ENCODE assay signal across 26 cellular contexts in the genomic region with DNA sequence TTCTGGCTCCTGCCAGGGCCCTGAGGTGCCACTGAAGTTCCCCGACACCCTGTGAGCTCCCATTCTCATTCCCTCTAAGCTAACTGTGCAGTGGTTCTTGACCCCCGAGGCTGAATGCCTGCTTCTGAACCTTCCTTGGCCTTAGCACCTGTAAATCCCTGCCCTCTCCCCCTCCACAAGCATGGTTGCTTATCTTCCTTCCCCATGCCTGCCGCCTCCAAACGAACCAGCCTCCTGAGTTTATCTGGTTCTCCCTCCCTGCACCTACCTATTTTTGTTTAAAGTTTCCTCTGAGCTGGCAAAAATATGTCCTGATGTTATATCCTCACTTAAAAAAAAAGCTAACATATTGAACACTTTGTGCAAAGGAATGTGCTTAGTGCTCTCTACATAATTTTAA.
"Had no signal": no experiment of that assay in that cellular context is flagged by ENCODE, and none has a peak within 500 bp of the region (broad histone marks: within the 10 kb centered on the region; RNA-seq: fewer than 3 reads in every experiment).

No MANE protein-coding gene starts in this region.

- H3K9me3 Mint-ChIP-seq: activated CD4-positive, alpha-beta memory T cell treated with anti-CD3 and anti-CD28 coated beads, Interleukin-2, amount 10 ng/mL, durations not matched to agents 7 days and 5 days; activated CD4-positive, alpha-beta T cell treated with anti-CD3 and anti-CD28 coated beads, Interleukin-2, amount 10 ng/mL, durations not matched to agents 7 days and 5 days; activated T-helper 2 cell treated with anti-CD3 and anti-CD28 coated beads, Interferon-gamma antibody, Interleukin-2, Interleukin-4, amounts not matched to agents 10 μg/mL and 5 μg/mL and 100 μg/mL, durations not matched to agents 14 hours and 24 hours and 36 hours; brain; naive thymus-derived CD8-positive, alpha-beta T cell; neural progenitor cell had no signal

- H3K36me3 Mint-ChIP-seq: brain, neural progenitor cell had no signal

- H3K27ac Mint-ChIP-seq: activated CD4-positive, alpha-beta memory T cell treated with anti-CD3 and anti-CD28 coated beads, Interleukin-2, amount 10 ng/mL, durations not matched to agents 7 days and 5 days; activated CD4-positive, alpha-beta T cell treated with anti-CD3 and anti-CD28 coated beads, Interleukin-2, amount 10 ng/mL, durations not matched to agents 7 days and 5 days; activated naive CD8-positive, alpha-beta T cell; activated T-helper 2 cell treated with anti-CD3 and anti-CD28 coated beads, Interferon-gamma antibody, Interleukin-2, Interleukin-4, amounts not matched to agents 10 μg/mL and 5 μg/mL and 100 μg/mL, durations not matched to agents 14 hours and 24 hours and 36 hours; neural progenitor cell had no signal

- H3K4me1 ChIP-seq: ascending aorta, colonic mucosa, neural progenitor cell, spleen, upper lobe of left lung had no signal

- H3K36me3 ChIP-seq: ascending aorta, cardiac muscle cell, colonic mucosa, neural progenitor cell, upper lobe of left lung, vagina had no signal

- ATAC-seq: left colon; naive thymus-derived CD8-positive, alpha-beta T cell; right cardiac atrium; stimulated activated naive CD8-positive, alpha-beta T cell treated with anti-CD3 and anti-CD28 coated beads, Interleukin-15, Interleukin-2, amounts not matched to agents 100 U/mL and 50 U/mL, for 24 hours had no signal

- H3K4me3 ChIP-seq: ascending aorta, cardiac muscle cell, colonic mucosa, hepatocyte, neural progenitor cell, spleen, upper lobe of left lung, vagina had no signal

- H3K27me3 ChIP-seq: ascending aorta, cardiac muscle cell, colonic mucosa, hepatocyte, neural progenitor cell, upper lobe of left lung, vagina had no signal

- FAIRE-seq: endometrium, frontal cortex, kidney had no signal

- H3K4me2 ChIP-seq: hepatocyte, neural progenitor cell had no signal

- H3K9me3 ChIP-seq: ascending aorta, colonic mucosa, spleen, upper lobe of left lung, vagina had no signal

- H2AFZ ChIP-seq: hepatocyte, neural progenitor cell had no signal

- DNase-seq: activated CD4-positive, alpha-beta memory T cell treated with anti-CD3 and anti-CD28 coated beads, Interleukin-2, amount 10 ng/mL, durations not matched to agents 7 days and 5 days; activated CD4-positive, alpha-beta T cell treated with anti-CD3 and anti-CD28 coated beads for 1 hour; activated CD4-positive, alpha-beta T cell treated with anti-CD3 and anti-CD28 coated beads, Interleukin-2, amount 10 ng/mL, durations not matched to agents 7 days and 5 days; activated naive CD4-positive, alpha-beta T cell; activated T-cell treated with anti-CD3 and anti-CD28 coated beads, Interleukin-2, amount 50 U/mL, for 48 hours; cerebellar nuclear complex; colonic mucosa; effector CD8-positive, alpha-beta T cell; kidney; left colon; naive thymus-derived CD8-positive, alpha-beta T cell; right cardiac atrium; spleen; stimulated activated naive CD8-positive, alpha-beta T cell treated with anti-CD3 and anti-CD28 coated beads, Interleukin-15, Interleukin-2, amounts not matched to agents 100 U/mL and 50 U/mL, for 24 hours; T-helper 2 cell; upper lobe of left lung had no signal

- H3K4me3 Mint-ChIP-seq: activated CD4-positive, alpha-beta memory T cell treated with anti-CD3 and anti-CD28 coated beads, Interleukin-2, amount 10 ng/mL, durations not matched to agents 7 days and 5 days; activated CD4-positive, alpha-beta T cell treated with anti-CD3 and anti-CD28 coated beads, Interleukin-2, amount 10 ng/mL, durations not matched to agents 7 days and 5 days; activated naive CD8-positive, alpha-beta T cell; brain; naive thymus-derived CD8-positive, alpha-beta T cell; neural progenitor cell had no signal

- H3K9ac ChIP-seq: neural progenitor cell had no signal

- H3K27ac ChIP-seq: ascending aorta, cardiac muscle cell, colonic mucosa, hepatocyte, neural progenitor cell, spleen, upper lobe of left lung had no signal

- H3K27me3 Mint-ChIP-seq: activated CD4-positive, alpha-beta memory T cell treated with anti-CD3 and anti-CD28 coated beads, Interleukin-2, amount 10 ng/mL, durations not matched to agents 7 days and 5 days; activated CD4-positive, alpha-beta T cell treated with anti-CD3 and anti-CD28 coated beads, Interleukin-2, amount 10 ng/mL, durations not matched to agents 7 days and 5 days; activated naive CD8-positive, alpha-beta T cell had no signal
